ENCODE assay signal across 21 cellular contexts in the genomic region with DNA sequence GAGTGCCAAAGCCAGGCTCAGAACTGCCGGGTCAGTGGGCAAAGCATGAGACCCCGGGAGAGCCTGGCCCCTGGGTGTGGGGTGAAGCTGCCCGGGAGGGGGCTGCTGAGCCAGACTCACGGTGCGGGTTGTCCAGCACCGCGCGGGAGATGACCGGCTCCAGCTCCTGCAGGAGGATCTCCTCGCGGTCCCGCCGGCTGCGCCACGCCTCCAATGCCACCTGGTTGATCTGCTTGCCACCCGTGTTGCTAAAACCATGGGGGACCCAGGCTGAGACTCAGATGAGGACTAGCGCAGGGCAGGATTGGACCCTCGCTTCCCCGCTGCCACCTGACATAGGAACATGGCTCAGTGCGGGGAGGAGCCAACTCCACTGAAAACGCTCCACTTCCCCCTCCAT. TPM values are rescaled to one million over a fixed set of nuclear protein-coding genes. Genes with fewer than 3 reads are reported as not detected.
DNase-seq lines count a peak whose midpoint lies in the region; ATAC-seq, FAIRE-seq and TF ChIP-seq lines count a peak whose summit lies in the region.
"Had no signal": no experiment of that assay in that cellular context is flagged by ENCODE, and none has a peak within 500 bp of the region (broad histone marks: within the 10 kb centered on the region; RNA-seq: fewer than 3 reads in every experiment).

No MANE protein-coding gene starts in this region.

- no peak for FAIRE-seq in GM12878 (lab: Jason Lieb, UNC)
- FAIRE-seq: GM12891, GM19239, HTR-8/SVneo had no signal

- SMC1A ChIA-PET in GM12878 (lab: Charles Lee; ENCODE audit: uncharacterized antibody, unreplicated experiment): interaction anchor here (0.6 to 1.5 kb wide), 2 partner anchors 143 to 586 kb away, joined by 3 to 5 read pairs; no protein-coding TSS in a partner anchor

- no peak overlapping the region for H3K9ac ChIP-seq in GM12878 (ENCODE audit: control insufficient read depth, insufficient read depth, low read length)
- H3K9ac ChIP-seq in neural progenitor cell: no peak overlapping the region
- H3K9ac ChIP-seq: GM23248 had no signal

- in situ Hi-C loops in GM12878 (cut with MboI): loop anchor here (5.0 kb wide), 2 partner anchors 140 to 230 kb away; no protein-coding TSS in a partner anchor

- peak overlapping the region; percentile 83 for H3K27ac Mint-ChIP-seq in neural progenitor cell
- H3K27ac Mint-ChIP-seq: B cell had no signal

- TSS peak; percentile 54 for BruUV-seq in GM12878 (replicated peaks; lab: Mats Ljungman, UMichigan)

- H3K4me1 ChIP-seq in right cardiac atrium (ENCODE audit: control insufficient read depth, insufficient read depth, low read length) (peaks cover 6% of the 10 kb centered on the region), GM12878 (ENCODE audit: control insufficient read depth, insufficient read depth, low read length) (peaks cover 6% of the 10 kb centered on the region), neural progenitor cell (peaks cover 13% of the 10 kb centered on the region)

- peaks cover 10% of the 10 kb centered on the region for H3F3A ChIP-seq in neural progenitor cell (ENCODE audit: low read depth)

- no peak for TF ChIP-seq EP300 in GM12878 (IDR thresholded peaks at IDR 0.05; ENCODE audit: borderline replicate concordance in 1 of 2, control insufficient read depth in 1 of 2, low read depth in 2 of 2, low read length in 2 of 2)

- ATAC-seq in right cardiac atrium: no peak
- no peak for ATAC-seq in Right ventricle myocardium superior (ENCODE audit: poor library complexity)
- ATAC-seq in GM12878: no peak
- ATAC-seq in HG02840 (IDR thresholded peaks at IDR 0.05; ENCODE audit: low FRiP score, unreplicated experiment): no peak
- no peak for ATAC-seq in omental fat pad (ENCODE audit: low FRiP score)
- ATAC-seq: CD8-positive, alpha-beta T cell had no signal

- no peak overlapping the region for H3K4me3 Mint-ChIP-seq in neural progenitor cell
- H3K4me3 Mint-ChIP-seq: B cell; CD8-positive, alpha-beta T cell had no signal

- CTCF ChIA-PET in GM12878 (lab: Yijun Ruan, JAX): interaction anchor here (0.9 to 2.6 kb wide), 2 partner anchors 142 to 211 kb away, joined by 3 to 6 read pairs; no protein-coding TSS in a partner anchor

- H3K36me3 Mint-ChIP-seq in neural progenitor cell: no peaks in the 10 kb centered on the region

- POLR2A ChIA-PET in GM12878 (lab: Charles Lee): no interaction called here

- DNase-seq in right cardiac atrium (peak in 2 of 3 donors; percentile 13 to 65), Right ventricle myocardium superior (no peak), GM12878 (ENCODE audit: low read depth, low spot score) (no peak), neural progenitor cell (ENCODE audit: low spot score) (no peak), NAMALWA (ENCODE audit: low spot score) (no peak), omental fat pad (ENCODE audit: low spot score) (no peak)
- DNase-seq: Calu3; CD8-positive, alpha-beta T cell; DMS79 treated with DMSO at 0.1 percent for 48 hours; GM23248; IMR-90 had no signal

- no peaks in the 10 kb centered on the region for H3K79me2 ChIP-seq in GM12878 (ENCODE audit: control insufficient read depth, insufficient read depth, low read length)
- H3K79me2 ChIP-seq in neural progenitor cell (ENCODE audit: low read depth): no peaks in the 10 kb centered on the region

- peaks cover 3% of the 10 kb centered on the region for H3K27me3 Mint-ChIP-seq in neural progenitor cell (ENCODE audit: insufficient read depth, low read depth)
- H3K27me3 Mint-ChIP-seq: B cell had no signal

- intact Hi-C loops in right cardiac atrium (cut with DNase I): loop anchor here (5.0 to 10.0 kb wide), 4 partner anchors 140 to 192 kb away; partner anchors contain the start of gene AK1 (in 2 of the 4)
- intact Hi-C loops in Right ventricle myocardium superior (cut with DNase I): loop anchor here (5.0 kb wide), 1 partner anchor 230 kb away; no protein-coding TSS in a partner anchor
- intact Hi-C loops in GM12878 (cut with micrococcal nuclease; ENCODE audit: unreplicated experiment): no loop called here

- no peak overlapping the region for H2AFZ ChIP-seq in GM12878 (ENCODE audit: control insufficient read depth, low read depth, low read length)
- H2AFZ ChIP-seq in neural progenitor cell (replicated peaks): no peak overlapping the region
- H2AFZ ChIP-seq: GM23248 had no signal

- peaks cover 28% of the 10 kb centered on the region for H3K4me1 Mint-ChIP-seq in neural progenitor cell

- H3K9me3 ChIP-seq in right cardiac atrium (ENCODE audit: control insufficient read depth, low read length) (no peaks in the 10 kb centered on the region), GM12878 (replicated peaks; ENCODE audit: control insufficient read depth, insufficient read depth, low read length) (no peaks in the 10 kb centered on the region), neural progenitor cell (ENCODE audit: low read depth) (no peaks in the 10 kb centered on the region)
- H3K9me3 ChIP-seq: BLaER1 treated with 17β-estradiol and CSF1 and Interleukin-3, amounts not matched to agents 10 nM and 100 nM; HAP-1 had no signal

- 96% methylated on average over 21 of the region's 21 CpGs for WGBS in right cardiac atrium
- 95% methylated on average over 21 of the region's 21 CpGs for WGBS in GM12878 (ENCODE audit: insufficient coverage, insufficient replicate concordance, low lambda C conversion rate, missing lambda C conversion rate)

- H4K20me1 ChIP-seq in GM12878 (ENCODE audit: control insufficient read depth, insufficient read depth): no peaks in the 10 kb centered on the region
- no peaks in the 10 kb centered on the region for H4K20me1 ChIP-seq in neural progenitor cell (ENCODE audit: low read depth)

- RAD21 ChIA-PET in GM12878 (lab: Charles Lee; ENCODE audit: unreplicated experiment): no interaction called here

- no peak overlapping the region for H3K27ac ChIP-seq in right cardiac atrium (ENCODE audit: low read length)
- no peak overlapping the region for H3K27ac ChIP-seq in GM12878 (ENCODE audit: control insufficient read depth, insufficient read depth)
- H3K27ac ChIP-seq in neural progenitor cell: no peak overlapping the region
- H3K27ac ChIP-seq: GM23248 had no signal

- H3K36me3 ChIP-seq in GM12878 (ENCODE audit: control insufficient read depth in 2 of 2, insufficient read depth in 2 of 2, low read length in 1 of 2) (no peaks in the 10 kb centered on the region), neural progenitor cell (no peaks in the 10 kb centered on the region)
- H3K36me3 ChIP-seq: HAP-1 had no signal

- H3K9me3 Mint-ChIP-seq in neural progenitor cell: no peaks in the 10 kb centered on the region
- H3K9me3 Mint-ChIP-seq: CD8-positive, alpha-beta T cell had no signal

- TF ChIP-seq CTCF in GM12878 (IDR thresholded peaks at IDR 0.05 in 2 of 3, conservative IDR thresholded peaks at IDR 0.05 in 1 of 3; ENCODE audit: control insufficient read depth in 2 of 3, extremely low read depth in 1 of 3, insufficient read depth in 1 of 3, low read depth in 3 of 3, low read length in 3 of 3): no peak
- no peak for TF ChIP-seq CTCF in neural progenitor cell (IDR thresholded peaks at IDR 0.05)
- TF ChIP-seq CTCF in omental fat pad (IDR thresholded peaks at IDR 0.05): no peak

- no peak for TF ChIP-seq RAD21 in GM12878 (IDR thresholded peaks at IDR 0.05; ENCODE audit: insufficient read depth, low read depth, low read length)

- H3K4me2 ChIP-seq in GM12878 (ENCODE audit: control insufficient read depth, insufficient read depth): no peak overlapping the region
- H3K4me2 ChIP-seq in neural progenitor cell: no peak overlapping the region

- no peak for TF ChIP-seq POLR2A in GM12878 (IDR thresholded peaks at IDR 0.05; ENCODE audit: low read depth, low read length)

- H3K27me3 ChIP-seq in right cardiac atrium (ENCODE audit: control insufficient read depth, insufficient read depth) (no peaks in the 10 kb centered on the region), GM12878 (replicated peaks in 1 of 2; ENCODE audit: control insufficient read depth in 2 of 2, insufficient read depth in 2 of 2, low read length in 1 of 2) (no peaks in the 10 kb centered on the region), neural progenitor cell (no peaks in the 10 kb centered on the region)
- H3K27me3 ChIP-seq: BLaER1 treated with 17β-estradiol and CSF1 and Interleukin-3, amounts not matched to agents 10 nM and 100 nM had no signal

- no peak overlapping the region for H3K4me3 ChIP-seq in right cardiac atrium (ENCODE audit: low read length)
- no peak overlapping the region for H3K4me3 ChIP-seq in GM12878
- H3K4me3 ChIP-seq in neural progenitor cell: no peak overlapping the region
- H3K4me3 ChIP-seq: BLaER1 treated with 17β-estradiol and CSF1 and Interleukin-3, amounts not matched to agents 10 nM and 100 nM; GM23248; HAP-1 had no signal

RNA-seq across cellular contexts. Expression of gene TOR2A, which starts 2.6 kb away (rescaled TPM):
- total RNA-seq in right cardiac atrium (1 to 10 TPM; 3.1 to 3.9 (median 3.5) TPM), Right ventricle myocardium superior (3.3 TPM), GM12878 (2014; rRNA removed) (7.8 and 12.6 TPM in 2 replicates), GM12878 (2014; rRNA removed; fragmentation: Illumina TruSeq; extraction: Trizol) (2.7 and 4.2 TPM in 2 replicates), GM12878 (2021) (11.5 and 11.6 TPM in 2 replicates), neural progenitor cell (ENCODE audit: low replicate concordance) (5.5 and 18.3 TPM in 2 replicates), omental fat pad (10 to 100 TPM in 2 of 4 donors, 1 to 10 TPM in 2; 6.2 to 15.8 (median 11.0) TPM)
- polyA plus RNA-seq in right cardiac atrium (3.7 TPM), GM12878 (2011; rRNA removed) (0.91 and 2.4 TPM in 2 replicates), GM12878 (2014; fragmentation: Illumina TruSeq; extraction: Trizol) (1.6 and 5.4 TPM in 2 replicates), GM12878 (2014; fragmentation: Nextera tagmentation; extraction: Ambion mirVana) (1 to 10 TPM in 1 of 2 experiments, under 1 TPM in 1; 0.52 to 1.6 TPM), GM12878 (2014; rRNA removed) (14.3 and 17.4 TPM in 2 replicates), GM12878 (2016; fragmentation: Nextera tagmentation; extraction: Ambion mirVana) (10 to 100 TPM; 22.1 to 23.7 TPM)
- total RNA-seq in GM12878 (2013; cell fraction: nucleolus; rRNA removed): 3.9 and 6.5 TPM in 2 replicates
- 2.6 TPM for polyA plus RNA-seq in GM12878 (2011; ENCODE audit: low read depth)
- polyA plus RNA-seq in GM12878 (2011; cell fraction: cytosol; rRNA removed): 6.6 and 11.0 TPM in 2 replicates
- 13.5 and 13.6 TPM in 2 replicates for polyA plus RNA-seq in GM12878 (2011; cell fraction: nucleus; rRNA removed)
- 6.7 and 8.2 TPM in 2 replicates for polyA plus RNA-seq in GM12878 (2012)
- 1.4 and 4.9 TPM in 2 replicates for polyA minus RNA-seq in GM12878 (2011; rRNA and poly(A)+ RNA removed)
- 2.7 and 4.3 TPM in 2 replicates for polyA minus RNA-seq in GM12878 (2011; cell fraction: cytosol; rRNA and poly(A)+ RNA removed)
- 5.1 and 8.0 TPM in 2 replicates for polyA minus RNA-seq in GM12878 (2011; cell fraction: nucleus; rRNA and poly(A)+ RNA removed)

RNA-seq across cellular contexts. Expression of gene TTC16, which starts 16.6 kb away (rescaled TPM):
- total RNA-seq in right cardiac atrium (under 1 TPM in 3 of 4 donors, not detected in 1; 0.06 to 0.14 (median 0.11) TPM), Right ventricle myocardium superior (0.48 TPM), GM12878 (2014; rRNA removed) (not detected in 2 replicates), GM12878 (2014; rRNA removed; fragmentation: Illumina TruSeq; extraction: Trizol) (not detected in 2 replicates), GM12878 (2021) (not detected in 2 replicates), neural progenitor cell (ENCODE audit: low replicate concordance) (not detected in 2 replicates), omental fat pad (under 1 TPM in 1 of 4 donors, not detected in 3; 0.28 TPM)
- polyA plus RNA-seq in right cardiac atrium (0.14 TPM), GM12878 (2011; rRNA removed) (0.03 TPM in 1 of 2 replicates, not detected in the other), GM12878 (2014; fragmentation: Illumina TruSeq; extraction: Trizol) (not detected in 2 replicates), GM12878 (2014; fragmentation: Nextera tagmentation; extraction: Ambion mirVana) (not detected), GM12878 (2014; rRNA removed) (0.04 TPM in 1 of 2 replicates, not detected in the other), GM12878 (2016; fragmentation: Nextera tagmentation; extraction: Ambion mirVana) (not detected)
- not detected in 2 replicates for total RNA-seq in GM12878 (2013; cell fraction: nucleolus; rRNA removed)
- not detected for polyA plus RNA-seq in GM12878 (2011; ENCODE audit: low read depth)
- polyA plus RNA-seq in GM12878 (2011; cell fraction: cytosol; rRNA removed): not detected in 2 replicates
- polyA plus RNA-seq in GM12878 (2011; cell fraction: nucleus; rRNA removed): 0.03 TPM in 1 of 2 replicates, not detected in the other
- not detected in 2 replicates for polyA plus RNA-seq in GM12878 (2012)
- polyA minus RNA-seq in GM12878 (2011; rRNA and poly(A)+ RNA removed): not detected in 2 replicates
- polyA minus RNA-seq in GM12878 (2011; cell fraction: cytosol; rRNA and poly(A)+ RNA removed): not detected in 2 replicates
- not detected in 2 replicates for polyA minus RNA-seq in GM12878 (2011; cell fraction: nucleus; rRNA and poly(A)+ RNA removed)
- total RNA-seq: B cell, Calu3, G401, GM23248, H4, IMR-90 had no signal

RNA-seq across cellular contexts. Expression of gene PTRH1, which starts 17.0 kb away (rescaled TPM):
- total RNA-seq in right cardiac atrium: 10 to 100 TPM in 3 of 4 donors, 1 to 10 TPM in 1; 8.7 to 15.0 (median 11.6) TPM
- polyA plus RNA-seq in right cardiac atrium: 16.3 TPM
- total RNA-seq in Right ventricle myocardium superior: 13.3 TPM
- total RNA-seq in GM12878 (2013; cell fraction: nucleolus; rRNA removed): 3.0 and 3.9 TPM in 2 replicates
- 30.7 and 31.0 TPM in 2 replicates for total RNA-seq in GM12878 (2014; rRNA removed)
- 3.0 and 4.6 TPM in 2 replicates for total RNA-seq in GM12878 (2014; rRNA removed; fragmentation: Illumina TruSeq; extraction: Trizol)
- 13.1 and 14.5 TPM in 2 replicates for total RNA-seq in GM12878 (2021)
- 2.3 TPM for polyA plus RNA-seq in GM12878 (2011; ENCODE audit: low read depth)
- 2.8 and 5.9 TPM in 2 replicates for polyA plus RNA-seq in GM12878 (2011; rRNA removed)
- polyA plus RNA-seq in GM12878 (2011; cell fraction: cytosol; rRNA removed): 10.0 and 18.3 TPM in 2 replicates
- polyA plus RNA-seq in GM12878 (2011; cell fraction: nucleus; rRNA removed): 9.0 and 11.0 TPM in 2 replicates
- polyA plus RNA-seq in GM12878 (2012): 6.5 and 6.8 TPM in 2 replicates
- 1.0 and 1.6 TPM in 2 replicates for polyA plus RNA-seq in GM12878 (2014; fragmentation: Illumina TruSeq; extraction: Trizol)
- 1 to 10 TPM in 1 of 2 experiments, under 1 TPM in 1; 0.69 to 1.8 TPM for polyA plus RNA-seq in GM12878 (2014; fragmentation: Nextera tagmentation; extraction: Ambion mirVana)
- polyA plus RNA-seq in GM12878 (2014; rRNA removed): 25.8 and 26.1 TPM in 2 replicates
- polyA plus RNA-seq in GM12878 (2016; fragmentation: Nextera tagmentation; extraction: Ambion mirVana): 10 to 100 TPM; 36.4 to 38.4 TPM
- 1.5 and 2.2 TPM in 2 replicates for polyA minus RNA-seq in GM12878 (2011; rRNA and poly(A)+ RNA removed)
- 2.4 and 4.5 TPM in 2 replicates for polyA minus RNA-seq in GM12878 (2011; cell fraction: cytosol; rRNA and poly(A)+ RNA removed)
- polyA minus RNA-seq in GM12878 (2011; cell fraction: nucleus; rRNA and poly(A)+ RNA removed): 3.3 and 4.2 TPM in 2 replicates
- total RNA-seq in neural progenitor cell (ENCODE audit: low replicate concordance): 1.3 and 5.4 TPM in 2 replicates
- total RNA-seq in omental fat pad: 10 to 100 TPM; 13.4 to 33.5 (median 23.6) TPM

RNA-seq across cellular contexts. Expression of gene CFAP157, which starts 25.7 kb away (rescaled TPM):
- total RNA-seq in right cardiac atrium: not detected
- polyA plus RNA-seq in right cardiac atrium: 0.18 TPM
- not detected for total RNA-seq in Right ventricle myocardium superior
- total RNA-seq in GM12878 (2013; cell fraction: nucleolus; rRNA removed): not detected in 2 replicates
- total RNA-seq in GM12878 (2014; rRNA removed): not detected in 2 replicates
- not detected in 2 replicates for total RNA-seq in GM12878 (2014; rRNA removed; fragmentation: Illumina TruSeq; extraction: Trizol)
- not detected in 2 replicates for total RNA-seq in GM12878 (2021)
- polyA plus RNA-seq in GM12878 (2011; ENCODE audit: low read depth): not detected
- not detected in 2 replicates for polyA plus RNA-seq in GM12878 (2011; rRNA removed)
- polyA plus RNA-seq in GM12878 (2011; cell fraction: cytosol; rRNA removed): not detected in 2 replicates
- polyA plus RNA-seq in GM12878 (2011; cell fraction: nucleus; rRNA removed): 0.24 TPM in 1 of 2 replicates, not detected in the other
- 0.24 and 0.37 TPM in 2 replicates for polyA plus RNA-seq in GM12878 (2012)
- polyA plus RNA-seq in GM12878 (2014; fragmentation: Illumina TruSeq; extraction: Trizol): not detected in 2 replicates
- not detected for polyA plus RNA-seq in GM12878 (2014; fragmentation: Nextera tagmentation; extraction: Ambion mirVana)
- not detected in 2 replicates for polyA plus RNA-seq in GM12878 (2014; rRNA removed)
- under 1 TPM; 0.08 to 0.72 TPM for polyA plus RNA-seq in GM12878 (2016; fragmentation: Nextera tagmentation; extraction: Ambion mirVana)
- polyA minus RNA-seq in GM12878 (2011; rRNA and poly(A)+ RNA removed): not detected in 2 replicates
- polyA minus RNA-seq in GM12878 (2011; cell fraction: cytosol; rRNA and poly(A)+ RNA removed): not detected in 2 replicates
- not detected in 2 replicates for polyA minus RNA-seq in GM12878 (2011; cell fraction: nucleus; rRNA and poly(A)+ RNA removed)
- total RNA-seq in neural progenitor cell (ENCODE audit: low replicate concordance): 0.31 TPM in 1 of 2 replicates, not detected in the other
- 1 to 10 TPM in 1 of 4 donors, under 1 TPM in 1, not detected in 2; 0.24 to 1.0 TPM for total RNA-seq in omental fat pad
- total RNA-seq: A172, B cell, G401, GM23248, H4, IMR-90 had no signal
- polyA plus RNA-seq: IMR-90 had no signal

RNA-seq across cellular contexts. Expression of gene SH2D3C, which starts 46.0 kb away (rescaled TPM):
- total RNA-seq in right cardiac atrium (10 to 100 TPM in 3 of 4 donors, 1 to 10 TPM in 1; 9.4 to 15.5 (median 12.7) TPM), Right ventricle myocardium superior (18.2 TPM), GM12878 (2014; rRNA removed) (16.1 and 19.0 TPM in 2 replicates), GM12878 (2014; rRNA removed; fragmentation: Illumina TruSeq; extraction: Trizol) (8.4 and 9.0 TPM in 2 replicates), GM12878 (2021) (21.0 and 23.5 TPM in 2 replicates), neural progenitor cell (ENCODE audit: low replicate concordance) (1.8 and 1.9 TPM in 2 replicates), omental fat pad (10 to 100 TPM in 3 of 4 donors, 1 to 10 TPM in 1; 7.1 to 33.6 (median 17.2) TPM)
- polyA plus RNA-seq in right cardiac atrium (17.4 TPM), GM12878 (2011; rRNA removed) (3.2 and 13.5 TPM in 2 replicates), GM12878 (2014; fragmentation: Illumina TruSeq; extraction: Trizol) (4.4 and 11.6 TPM in 2 replicates), GM12878 (2014; fragmentation: Nextera tagmentation; extraction: Ambion mirVana) (1 to 10 TPM; 1.2 to 1.9 TPM), GM12878 (2014; rRNA removed) (19.5 and 25.2 TPM in 2 replicates), GM12878 (2016; fragmentation: Nextera tagmentation; extraction: Ambion mirVana) (10 to 100 TPM; 20.7 to 23.2 TPM)
- 28.6 and 33.2 TPM in 2 replicates for total RNA-seq in GM12878 (2013; cell fraction: nucleolus; rRNA removed)
- polyA plus RNA-seq in GM12878 (2011; ENCODE audit: low read depth): 11.2 TPM
- polyA plus RNA-seq in GM12878 (2011; cell fraction: cytosol; rRNA removed): 18.5 and 20.4 TPM in 2 replicates
- polyA plus RNA-seq in GM12878 (2011; cell fraction: nucleus; rRNA removed): 32.4 and 46.4 TPM in 2 replicates
- polyA plus RNA-seq in GM12878 (2012): 17.4 and 22.8 TPM in 2 replicates
- polyA minus RNA-seq in GM12878 (2011; rRNA and poly(A)+ RNA removed): 30.6 and 32.1 TPM in 2 replicates
- polyA minus RNA-seq in GM12878 (2011; cell fraction: cytosol; rRNA and poly(A)+ RNA removed): 13.5 and 19.3 TPM in 2 replicates
- polyA minus RNA-seq in GM12878 (2011; cell fraction: nucleus; rRNA and poly(A)+ RNA removed): 10.2 and 18.5 TPM in 2 replicates
- total RNA-seq: Calu3, GM23248 had no signal
- polyA plus RNA-seq: GM23248 had no signal

Comparison
In these comparisons a context has a peak if more than half of its experiments do, and no peak if none do; other contexts are left out.
1. DNase-seq: peak in right cardiac atrium (2 of 3); none in Right ventricle myocardium superior (single experiment), GM12878 (single experiment), neural progenitor cell (single experiment), NAMALWA (single experiment) and omental fat pad (single experiment).